Comparison of ENCODE assay signal across 27 cellular contexts in the genomic region with DNA sequence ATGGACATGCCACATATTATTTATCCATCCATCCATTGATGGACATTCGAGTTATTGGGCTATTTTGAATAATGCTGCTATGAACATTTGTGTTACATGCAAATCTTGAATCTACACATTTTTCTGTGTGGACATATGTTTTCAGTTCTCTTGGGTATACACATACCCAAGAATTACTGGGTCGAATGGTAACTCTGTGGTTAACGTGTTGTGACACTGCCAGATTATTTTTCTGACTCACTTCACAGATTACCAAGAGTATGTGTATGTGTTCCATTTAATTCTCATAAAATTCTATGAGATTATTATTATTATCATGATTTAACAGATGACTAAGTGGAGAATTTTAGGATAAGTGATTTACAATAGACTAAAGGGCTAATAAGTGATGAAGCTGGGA. TPM values are rescaled to one million over a fixed set of nuclear protein-coding genes. Genes with fewer than 3 reads are reported as not detected.
A peak's percentile ranks its signal among the peaks of the same experiment; 100 is the strongest.
DNase-seq lines count a peak whose midpoint lies in the region; ATAC-seq, FAIRE-seq and TF ChIP-seq lines count a peak whose summit lies in the region.
"Had no signal": no experiment of that assay in that cellular context is flagged by ENCODE, and none has a peak within 500 bp of the region (broad histone marks: within the 10 kb centered on the region; RNA-seq: fewer than 3 reads in every experiment).

No MANE protein-coding gene starts in this region.

- in situ Hi-C loops in GM12878 (cut with MboI) = no loop called here

- H3K27ac ChIP-seq in CD4-positive, alpha-beta memory T cell (ENCODE audit: low read depth, low read length) = no peak overlapping the region
- H3K27ac ChIP-seq in GM12878 (ENCODE audit: control insufficient read depth, insufficient read depth) (no peak overlapping the region), gastroesophageal sphincter (no peak overlapping the region)
- H3K27ac ChIP-seq: brain microvascular endothelial cell, esophagus squamous epithelium, ovary, suprapubic skin had no signal

- peaks cover 75% of the 10 kb centered on the region for H3K36me3 Mint-ChIP-seq in activated CD4-positive, alpha-beta T cell treated with anti-CD3 and anti-CD28 coated beads, Interleukin-2, amount 10 ng/mL, durations not matched to agents 24 days and 14 days (ENCODE audit: low read depth)
- H3K36me3 Mint-ChIP-seq in CD4-positive, alpha-beta memory T cell = peaks cover 73 to 84% of the 10 kb centered on the region in 2 donors
- peaks cover 10 to 94% (median 19%) of the 10 kb centered on the region in 3 donors for H3K36me3 Mint-ChIP-seq in naive thymus-derived CD8-positive, alpha-beta T cell

- H3K27me3 Mint-ChIP-seq in activated CD4-positive, alpha-beta T cell treated with anti-CD3 and anti-CD28 coated beads, Interleukin-2, amount 10 ng/mL, durations not matched to agents 24 days and 14 days = no peaks in the 10 kb centered on the region
- no peaks in the 10 kb centered on the region for H3K27me3 Mint-ChIP-seq in CD4-positive, alpha-beta memory T cell
- H3K27me3 Mint-ChIP-seq in naive thymus-derived CD8-positive, alpha-beta T cell = no peaks in the 10 kb centered on the region
- H3K27me3 Mint-ChIP-seq: stimulated activated memory B cell treated with anti-CD40 and anti-IgM and Interleukin-4, amounts not matched to agents 10 μg/mL and 1 μg/mL and 100 μg/mL, for 72 hours had no signal

- no peak for ATAC-seq in GM12878
- no peak for ATAC-seq in naive thymus-derived CD8-positive, alpha-beta T cell
- ATAC-seq in HG02571 (IDR thresholded peaks at IDR 0.05; ENCODE audit: unreplicated experiment) = no peak
- no peak for ATAC-seq in gastroesophageal sphincter
- ATAC-seq: left cardiac atrium; stimulated activated memory B cell treated with anti-CD40 and anti-IgM and Interleukin-4, amounts not matched to agents 10 μg/mL and 1 μg/mL and 100 μg/mL, for 72 hours had no signal

- FAIRE-seq in GM12878 (lab: Jason Lieb, UNC) = peak; percentile 66
- FAIRE-seq: GM12891, H54, TTC549 had no signal

- H3K9ac ChIP-seq in GM12878 (ENCODE audit: control insufficient read depth, insufficient read depth, low read length) = no peak overlapping the region

- CTCF ChIA-PET in CD4-positive, alpha-beta memory T cell (lab: Charles Lee; ENCODE audit: partially characterized antibody) = no interaction called here
- CTCF ChIA-PET in GM12878 (lab: Yijun Ruan, JAX) = interaction anchor here (0.6 to 4.1 kb wide), 4 partner anchors 29 to 145 kb away, joined by 3 to 27 read pairs (median 4); no protein-coding TSS in a partner anchor

- SMC1A ChIA-PET in GM12878 (lab: Charles Lee; ENCODE audit: uncharacterized antibody, unreplicated experiment) = interaction anchor here (1.5 kb wide), 1 partner anchor 39 kb away, joined by 13 read pairs; no protein-coding TSS in a partner anchor

- no peak overlapping the region for H3K4me3 Mint-ChIP-seq in activated CD4-positive, alpha-beta T cell treated with anti-CD3 and anti-CD28 coated beads, Interleukin-2, amount 10 ng/mL, durations not matched to agents 24 days and 14 days
- H3K4me3 Mint-ChIP-seq in CD4-positive, alpha-beta memory T cell = no peak overlapping the region
- no peak overlapping the region for H3K4me3 Mint-ChIP-seq in naive thymus-derived CD8-positive, alpha-beta T cell
- H3K4me3 Mint-ChIP-seq: activated T-cell treated with anti-CD3 and anti-CD28 coated beads, Interleukin-2, amount 50 U/mL, for 72 hours; stimulated activated memory B cell treated with anti-CD40 and anti-IgM and Interleukin-4, amounts not matched to agents 10 μg/mL and 1 μg/mL and 100 μg/mL, for 72 hours had no signal

- TF ChIP-seq RAD21 in GM12878 (IDR thresholded peaks at IDR 0.05; ENCODE audit: insufficient read depth, low read depth, low read length) = no peak

- RAD21 ChIA-PET in GM12878 (lab: Charles Lee; ENCODE audit: unreplicated experiment) = no interaction called here

- no peaks in the 10 kb centered on the region for H3K9me3 Mint-ChIP-seq in activated CD4-positive, alpha-beta T cell treated with anti-CD3 and anti-CD28 coated beads, Interleukin-2, amount 10 ng/mL, durations not matched to agents 24 days and 14 days
- H3K9me3 Mint-ChIP-seq in CD4-positive, alpha-beta memory T cell = no peaks in the 10 kb centered on the region
- H3K9me3 Mint-ChIP-seq in naive thymus-derived CD8-positive, alpha-beta T cell = no peaks in the 10 kb centered on the region
- H3K9me3 Mint-ChIP-seq: activated T-cell treated with anti-CD3 and anti-CD28 coated beads, Interleukin-2, amount 50 U/mL, for 72 hours had no signal

- H3K79me2 ChIP-seq in GM12878 (ENCODE audit: control insufficient read depth, insufficient read depth, low read length) = no peaks in the 10 kb centered on the region; the same call in 1 of the 2 replicates
- H3K79me2 ChIP-seq: hepatocyte had no signal

- H2AFZ ChIP-seq in GM12878 (ENCODE audit: control insufficient read depth, low read depth, low read length) = no peak overlapping the region
- H2AFZ ChIP-seq: hepatocyte had no signal

- H3K4me2 ChIP-seq in GM12878 (ENCODE audit: control insufficient read depth, insufficient read depth) = no peak overlapping the region
- H3K4me2 ChIP-seq: hepatocyte had no signal

- WGBS in GM12878 (ENCODE audit: insufficient coverage, insufficient replicate concordance, low lambda C conversion rate, missing lambda C conversion rate) = 82% methylated on average over 3 of the region's 3 CpGs
- 90 to 95% methylated on average over 3 of the region's 3 CpGs for WGBS in gastroesophageal sphincter (ENCODE audit: low coverage in 1 of 2), 2 donors

- TF ChIP-seq POLR2A in GM12878 (IDR thresholded peaks at IDR 0.05; ENCODE audit: low read depth, low read length) = no peak
- TF ChIP-seq POLR2A in gastroesophageal sphincter (IDR thresholded peaks at IDR 0.05) = no peak

- no TSS peak for BruUV-seq in GM12878 (replicated peaks; lab: Mats Ljungman, UMichigan)

- H3K27ac Mint-ChIP-seq in activated CD4-positive, alpha-beta T cell treated with anti-CD3 and anti-CD28 coated beads, Interleukin-2, amount 10 ng/mL, durations not matched to agents 24 days and 14 days = peak overlapping the region; percentile 22
- peak overlapping the region in 4 of 7 donors; percentile 53 to 90 (median 78) for H3K27ac Mint-ChIP-seq in CD4-positive, alpha-beta memory T cell
- H3K27ac Mint-ChIP-seq in naive thymus-derived CD8-positive, alpha-beta T cell = peak overlapping the region in 7 of 10 donors; percentile 1 to 88 (median 79)

- intact Hi-C loops in activated CD4-positive, alpha-beta T cell treated with anti-CD3 and anti-CD28 coated beads, Interleukin-2, amount 10 ng/mL, durations not matched to agents 24 days and 14 days (cut with micrococcal nuclease) = loop anchor here (5.0 kb wide), 1 partner anchor 35 kb away; no protein-coding TSS in a partner anchor
- intact Hi-C loops in CD4-positive, alpha-beta memory T cell (cut with micrococcal nuclease) = no loop called here
- intact Hi-C loops in GM12878 (cut with micrococcal nuclease; ENCODE audit: unreplicated experiment) = loop anchor here (5.0 kb wide), 1 partner anchor 40 kb away; no protein-coding TSS in a partner anchor

- POLR2A ChIA-PET in CD4-positive, alpha-beta memory T cell (lab: Charles Lee; ENCODE audit: partially characterized antibody) = interaction anchor here (1.6 kb wide), 1 partner anchor 20 kb away, joined by 9 read pairs; no protein-coding TSS in a partner anchor
- POLR2A ChIA-PET in GM12878 (lab: Charles Lee) = no interaction called here
- POLR2A ChIA-PET in naive thymus-derived CD8-positive, alpha-beta T cell (lab: Charles Lee) = interaction anchor here (0.6 to 1.0 kb wide), 2 partner anchors 11 to 142 kb away, joined by 3 to 4 read pairs; no protein-coding TSS in a partner anchor

- H3K27me3 ChIP-seq in CD4-positive, alpha-beta memory T cell (ENCODE audit: insufficient read depth, low read length) = no peaks in the 10 kb centered on the region
- no peaks in the 10 kb centered on the region for H3K27me3 ChIP-seq in GM12878 (replicated peaks in 1 of 2; ENCODE audit: control insufficient read depth in 2 of 2, insufficient read depth in 2 of 2, low read length in 1 of 2)
- H3K27me3 ChIP-seq in gastroesophageal sphincter = no peaks in the 10 kb centered on the region
- H3K27me3 ChIP-seq: brain microvascular endothelial cell, esophagus squamous epithelium, hepatocyte, ovary, suprapubic skin had no signal

- no peaks in the 10 kb centered on the region for H4K20me1 ChIP-seq in GM12878 (ENCODE audit: control insufficient read depth, insufficient read depth)

- peaks cover 85% of the 10 kb centered on the region for H3K36me3 ChIP-seq in CD4-positive, alpha-beta memory T cell (ENCODE audit: insufficient read depth, low read length)
- H3K36me3 ChIP-seq in GM12878 (ENCODE audit: control insufficient read depth in 2 of 2, insufficient read depth in 2 of 2, low read length in 1 of 2) = peaks cover 10 to 22% of the 10 kb centered on the region in 2 experiments
- H3K36me3 ChIP-seq in gastroesophageal sphincter = peaks cover 0 to 21% of the 10 kb centered on the region in 2 donors
- H3K36me3 ChIP-seq: brain microvascular endothelial cell, esophagus squamous epithelium, ovary, suprapubic skin had no signal

- H3K4me3 ChIP-seq in CD4-positive, alpha-beta memory T cell (ENCODE audit: low read length in 2 of 2) = no peak overlapping the region
- H3K4me3 ChIP-seq in GM12878 (no peak overlapping the region), gastroesophageal sphincter (no peak overlapping the region)
- H3K4me3 ChIP-seq: esophagus squamous epithelium, hepatocyte, lung, ovary, suprapubic skin had no signal

- H3K4me1 Mint-ChIP-seq in activated CD4-positive, alpha-beta T cell treated with anti-CD3 and anti-CD28 coated beads, Interleukin-2, amount 10 ng/mL, durations not matched to agents 24 days and 14 days = peaks cover 55% of the 10 kb centered on the region
- peaks cover 32 to 68% (median 53%) of the 10 kb centered on the region in 4 donors for H3K4me1 Mint-ChIP-seq in CD4-positive, alpha-beta memory T cell
- peaks cover 42 to 81% (median 69%) of the 10 kb centered on the region in 4 donors for H3K4me1 Mint-ChIP-seq in naive thymus-derived CD8-positive, alpha-beta T cell

- TF ChIP-seq CTCF in GM12878 (IDR thresholded peaks at IDR 0.05 in 2 of 3, conservative IDR thresholded peaks at IDR 0.05 in 1 of 3; ENCODE audit: control insufficient read depth in 2 of 3, extremely low read depth in 1 of 3, insufficient read depth in 1 of 3, low read depth in 3 of 3, low read length in 3 of 3) (no peak), gastroesophageal sphincter (IDR thresholded peaks at IDR 0.05) (no peak)

- H3K9me3 ChIP-seq in CD4-positive, alpha-beta memory T cell (ENCODE audit: control insufficient read depth in 1 of 2, low read length in 2 of 2) = no peaks in the 10 kb centered on the region
- no peaks in the 10 kb centered on the region for H3K9me3 ChIP-seq in GM12878 (replicated peaks; ENCODE audit: control insufficient read depth, insufficient read depth, low read length)
- no peaks in the 10 kb centered on the region for H3K9me3 ChIP-seq in gastroesophageal sphincter
- H3K9me3 ChIP-seq: esophagus squamous epithelium, ovary, suprapubic skin had no signal

- peaks cover 45% of the 10 kb centered on the region for H3K4me1 ChIP-seq in CD4-positive, alpha-beta memory T cell (ENCODE audit: insufficient read depth, low read length)
- H3K4me1 ChIP-seq in GM12878 (ENCODE audit: control insufficient read depth, insufficient read depth, low read length) (peaks cover 4% of the 10 kb centered on the region), gastroesophageal sphincter (no peaks in the 10 kb centered on the region)
- H3K4me1 ChIP-seq: esophagus squamous epithelium, suprapubic skin had no signal

- TF ChIP-seq EP300 in GM12878 (IDR thresholded peaks at IDR 0.05; ENCODE audit: borderline replicate concordance in 1 of 2, control insufficient read depth in 1 of 2, low read depth in 2 of 2, low read length in 2 of 2) = no peak
- no peak for TF ChIP-seq EP300 in gastroesophageal sphincter (IDR thresholded peaks at IDR 0.05)

- DNase-seq in activated CD4-positive, alpha-beta T cell treated with anti-CD3 and anti-CD28 coated beads, Interleukin-2, amount 10 ng/mL, durations not matched to agents 24 days and 14 days = no peak
- DNase-seq in activated CD4-positive, alpha-beta T cell treated with anti-CD3 and anti-CD28 coated beads, Interleukin-2, amount 50 U/mL, for 4 hours = no peak
- no peak for DNase-seq in CD4-positive, alpha-beta memory T cell
- DNase-seq in GM12878 (ENCODE audit: low read depth, low spot score) (no peak), NCI-H524 (lab: John Stamatoyannopoulos, UW) (no peak)
- no peak for DNase-seq in naive thymus-derived CD8-positive, alpha-beta T cell
- DNase-seq: activated CD4-positive, CD25-positive, alpha-beta regulatory T cell treated with anti-CD3 and anti-CD28 coated beads, Interleukin-2, amount 50 U/mL, for 72 hours; activated naive CD4-positive, alpha-beta T cell; activated T-cell treated with anti-CD3 and anti-CD28 coated beads, Interleukin-2, amount 50 U/mL, for 72 hours; amniotic stem cell; brain microvascular endothelial cell; DMS 273 treated with DMSO at 0.1 percent for 48 hours; esophagus squamous epithelium; left cardiac atrium; NCI-H1105; NCI-H2029 treated with DMSO at 0.1 percent for 48 hours; NCI-H524 treated with DMSO at 0.1 percent for 48 hours; ovary had no signal

RNA-seq across cellular contexts. Expression of gene CYFIP2, which starts 26.7 kb away (rescaled TPM):
- total RNA-seq in activated CD4-positive, alpha-beta T cell treated with anti-CD3 and anti-CD28 coated beads, Interleukin-2, amount 10 ng/mL, durations not matched to agents 24 days and 14 days = 180 and 193 TPM in 2 replicates
- total RNA-seq in CD4-positive, alpha-beta memory T cell = 100 to 1,000 TPM; 317 to 325 TPM
- 100 to 1,000 TPM; 432 to 516 TPM for polyA plus RNA-seq in CD4-positive, alpha-beta memory T cell
- 398 and 408 TPM in 2 replicates for total RNA-seq in GM12878 (2013; cell fraction: nucleolus; rRNA removed)
- total RNA-seq in GM12878 (2014; rRNA removed) (105 TPM in 2 replicates), GM12878 (2014; rRNA removed; fragmentation: Illumina TruSeq; extraction: Trizol) (71.3 and 72.6 TPM in 2 replicates), GM12878 (2021) (157 and 173 TPM in 2 replicates), gastroesophageal sphincter (10 to 100 TPM; 13.7 to 50.6 (median 23.1) TPM)
- polyA plus RNA-seq in GM12878 (2011; ENCODE audit: low read depth) = 56.4 TPM
- polyA plus RNA-seq in GM12878 (2011; rRNA removed) (34.7 and 54.2 TPM in 2 replicates), GM12878 (2014; fragmentation: Illumina TruSeq; extraction: Trizol) (71.6 and 87.8 TPM in 2 replicates), GM12878 (2014; fragmentation: Nextera tagmentation; extraction: Ambion mirVana) (10 to 100 TPM; 43.4 to 68.6 TPM), GM12878 (2014; rRNA removed) (104 and 111 TPM in 2 replicates), GM12878 (2016; fragmentation: Nextera tagmentation; extraction: Ambion mirVana) (100 to 1,000 TPM; 136 to 138 TPM)
- polyA plus RNA-seq in GM12878 (2011; cell fraction: cytosol; rRNA removed) = 110 and 124 TPM in 2 replicates
- 182 and 216 TPM in 2 replicates for polyA plus RNA-seq in GM12878 (2011; cell fraction: nucleus; rRNA removed)
- polyA plus RNA-seq in GM12878 (2012) = 102 and 110 TPM in 2 replicates
- polyA minus RNA-seq in GM12878 (2011; rRNA and poly(A)+ RNA removed) = 182 and 217 TPM in 2 replicates
- polyA minus RNA-seq in GM12878 (2011; cell fraction: cytosol; rRNA and poly(A)+ RNA removed) = 46.2 and 64.1 TPM in 2 replicates
- polyA minus RNA-seq in GM12878 (2011; cell fraction: nucleus; rRNA and poly(A)+ RNA removed) = 139 and 234 TPM in 2 replicates
- total RNA-seq in naive thymus-derived CD8-positive, alpha-beta T cell = 100 to 1,000 TPM; 395 to 412 TPM
- 100 to 1,000 TPM; 417 to 668 (median 506) TPM for polyA plus RNA-seq in naive thymus-derived CD8-positive, alpha-beta T cell

Comparison
In these comparisons a context has a peak if more than half of its experiments do, and no peak if none do; other contexts are left out.
1. H3K27ac Mint-ChIP-seq: peak in every context shown above with its lines; median percentile 79 in naive thymus-derived CD8-positive, alpha-beta T cell; 78 in CD4-positive, alpha-beta memory T cell; 22 in activated CD4-positive, alpha-beta T cell treated with anti-CD3 and anti-CD28 coated beads, Interleukin-2, amount 10 ng/mL, durations not matched to agents 24 days and 14 days.